Comparison of ENCODE assay signal across 1 cellular context in genomic region chr15:74724570-74725240, GRCh38.
TF ChIP-seq lines count a peak whose summit lies in the region.

No MANE protein-coding gene starts in this region.

TF ChIP-seq in H1, 55 proteins besides CTCF, POLR2A, EP300 and RAD21:
- TF ChIP-seq BRCA1 (IDR thresholded peaks at IDR 0.05; ENCODE audit: low read depth, low read length) (no peak), USF2 (IDR thresholded peaks at IDR 0.05; ENCODE audit: low read length) (no peak), SIN3A (conservative IDR thresholded peaks at IDR 0.05 in 1 of 2, IDR thresholded peaks at IDR 0.05 in 1 of 2; ENCODE audit: low read depth in 1 of 2, low read length in 2 of 2) (no peak; a peak in 1 of 4 replicates), CBX5 (IDR thresholded peaks at IDR 0.05; ENCODE audit: low read depth, low read length) (no peak), E2F6 (IDR thresholded peaks at IDR 0.05) (no peak), BACH1 (IDR thresholded peaks at IDR 0.05; ENCODE audit: low read length) (no peak), TAF1 (IDR thresholded peaks at IDR 0.05; ENCODE audit: low read depth, low read length) (no peak), EZH2 (IDR thresholded peaks at IDR 0.05; ENCODE audit: low read depth, low read length, severe bottlenecking) (no peak), JUND (IDR thresholded peaks at IDR 0.05; ENCODE audit: low read length) (no peak), SP4 (IDR thresholded peaks at IDR 0.05; ENCODE audit: low read length) (no peak), KDM5A (IDR thresholded peaks at IDR 0.05; ENCODE audit: low read length) (no peak), RNF2 (IDR thresholded peaks at IDR 0.05; ENCODE audit: borderline replicate concordance, low read depth, low read length, missing control alignments, poor library complexity, severe bottlenecking) (no peak), CHD7 (IDR thresholded peaks at IDR 0.05; ENCODE audit: insufficient replicate concordance, low read length) (no peak), POLR2AphosphoS5 (IDR thresholded peaks at IDR 0.05; ENCODE audit: low read depth, low read length) (no peak)
